Comparison of ENCODE assay signal across 9 cellular contexts in the genomic region with DNA sequence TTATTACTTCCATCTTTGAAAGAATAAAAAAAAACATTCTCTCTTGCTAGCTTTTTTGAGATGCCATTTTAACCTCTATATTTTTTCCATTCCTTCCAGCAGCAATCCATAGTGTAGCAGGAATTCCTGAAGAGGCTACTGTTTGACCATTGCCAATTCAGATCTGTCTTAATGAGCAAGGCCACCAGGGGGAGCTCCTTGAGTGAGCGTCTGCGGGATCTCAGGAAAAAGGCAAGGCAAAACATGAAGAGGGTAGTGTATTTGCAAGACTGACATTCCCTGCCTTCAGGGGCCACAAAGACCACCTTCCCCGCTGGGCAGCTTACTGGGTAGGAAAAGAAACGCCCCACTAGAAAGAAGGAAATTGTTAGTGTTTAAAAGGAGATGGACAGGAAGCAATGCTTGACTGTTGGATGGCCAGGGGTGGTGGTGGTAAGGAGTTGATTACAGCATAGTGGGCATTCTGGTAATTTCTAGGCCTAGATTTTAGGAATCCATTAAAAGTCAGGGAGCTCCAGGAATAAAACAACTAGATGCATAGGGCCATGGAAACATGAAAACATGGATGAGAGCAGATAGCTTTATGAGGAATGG.
DNase-seq lines count a peak whose midpoint lies in the region; ATAC-seq, FAIRE-seq and TF ChIP-seq lines count a peak whose summit lies in the region.
"Had no signal": no experiment of that assay in that cellular context is flagged by ENCODE, and none has a peak within 500 bp of the region (broad histone marks: within the 10 kb centered on the region; RNA-seq: fewer than 3 reads in every experiment).

No MANE protein-coding gene starts in this region.

- in situ Hi-C loops in brain microvascular endothelial cell (cut with HindIII; ENCODE audit: low pct_ligation_motif_present, low sequenced_read_pairs), result no loop called here

- H3K27ac ChIP-seq in RWPE1, result no peak overlapping the region
- H3K27ac ChIP-seq in brain microvascular endothelial cell, result no peak overlapping the region
- no peak overlapping the region for H3K27ac ChIP-seq in kidney (ENCODE audit: low read depth in 2 of 2, low read length in 2 of 2)

- ATAC-seq in GM18519 (IDR thresholded peaks at IDR 0.05; ENCODE audit: low FRiP score, unreplicated experiment) (peak; percentile 80), HG03378 (IDR thresholded peaks at IDR 0.05; ENCODE audit: unreplicated experiment) (peak; percentile 65), GM19035 (IDR thresholded peaks at IDR 0.05; ENCODE audit: unreplicated experiment) (no peak)
- ATAC-seq: stimulated activated effector memory CD8-positive, alpha-beta T cell treated with anti-CD3 and anti-CD28 coated beads, Interleukin-12 subunit alpha, Interleukin-12 subunit beta, amount 100 ng/mL, for 72 hours had no signal

- no peak overlapping the region for H3K9ac ChIP-seq in kidney (ENCODE audit: low read length in 2 of 2)

- H3K4me3 ChIP-seq in brain microvascular endothelial cell (ENCODE audit: low read depth, low read length) (no peak overlapping the region), kidney (ENCODE audit: low read length in 2 of 2) (no peak overlapping the region)

- TF ChIP-seq CTCF in RWPE1 (conservative IDR thresholded peaks at IDR 0.05; ENCODE audit: low read depth) (peak; percentile 84), brain microvascular endothelial cell (IDR thresholded peaks at IDR 0.05; ENCODE audit: low read depth, low read length, missing control alignments) (peak; percentile 93), kidney (IDR thresholded peaks at IDR 0.05; ENCODE audit: borderline replicate concordance, extremely low read depth, insufficient read depth) (peak; percentile 73)

- intact Hi-C loops in kidney (cut with DNase I), result no loop called here

- DNase-seq in COLO668 (lab: John Stamatoyannopoulos, UW; ENCODE audit: unreplicated experiment) (peak; percentile 27), RWPE1 (ENCODE audit: low spot score) (peak; percentile 57), brain microvascular endothelial cell (peak; percentile 81), kidney (peak; percentile 37)
- peak; percentile 11 to 46 for DNase-seq in stimulated activated CD4-positive, alpha-beta T cell treated with anti-CD3 and anti-CD28 coated beads, Interleukin-4, amount 100 ng/mL, for 48 hours (ENCODE audit: low read depth in 2 of 2)

- peaks cover 0 to 2% of the 10 kb centered on the region in 2 donors for H3K4me1 ChIP-seq in kidney (ENCODE audit: control insufficient read depth in 1 of 2, insufficient read depth in 1 of 2, low read depth in 1 of 2, low read length in 2 of 2)

- no peak for FAIRE-seq in kidney (lab: Jason Lieb, UNC)

- CTCF ChIA-PET in RWPE1 (lab: Yijun Ruan, JAX), result interaction anchor here (0.6 to 1.5 kb wide), 23 partner anchors 9 to 1905 kb away, joined by 3 to 8 read pairs (median 4); no protein-coding TSS in a partner anchor

- peaks cover 0 to 4% of the 10 kb centered on the region in 2 donors for H3K9me3 ChIP-seq in kidney (ENCODE audit: control insufficient read depth in 1 of 2, low read length in 2 of 2)

- no peaks in the 10 kb centered on the region for H3K36me3 ChIP-seq in brain microvascular endothelial cell (replicated peaks)
- H3K36me3 ChIP-seq in kidney (ENCODE audit: control insufficient read depth in 1 of 2, insufficient read depth in 2 of 2, low read length in 2 of 2), result no peaks in the 10 kb centered on the region

- POLR2A ChIA-PET in RWPE1 (lab: Yijun Ruan, JAX; ENCODE audit: low non-redundant PET), result no interaction called here

- no peaks in the 10 kb centered on the region for H3K27me3 ChIP-seq in brain microvascular endothelial cell (replicated peaks)

Comparison
In these comparisons a context has a peak if more than half of its experiments do, and no peak if none do; other contexts are left out.
1. DNase-seq: peak in every context shown above with its lines; median percentile 81 in brain microvascular endothelial cell; 57 in RWPE1; 37 in kidney; 28 in stimulated activated CD4-positive, alpha-beta T cell treated with anti-CD3 and anti-CD28 coated beads, Interleukin-4, amount 100 ng/mL, for 48 hours; 27 in COLO668.